Comparison of ENCODE assay signal across 26 cellular contexts in genomic region chr9:35195683-35196082, GRCh38. TPM values are rescaled to one million over a fixed set of nuclear protein-coding genes. Genes with fewer than 3 reads are reported as not detected.
DNase-seq lines count a peak whose midpoint lies in the region; TF ChIP-seq lines count a peak whose summit lies in the region.
"Had no signal": no experiment of that assay in that cellular context is flagged by ENCODE, and none has a peak within 500 bp of the region (broad histone marks: within the 10 kb centered on the region; RNA-seq: fewer than 3 reads in every experiment).

No MANE protein-coding gene starts in this region.

- peak overlapping the region; percentile 45; the same call in 1 of the 2 replicates for H3K27ac ChIP-seq in SJCRH30
- peak overlapping the region; percentile 27 to 39 for H3K27ac ChIP-seq in prostate gland
- no peak overlapping the region for H3K27ac ChIP-seq in mesendoderm (ENCODE audit: low read depth, low read length)
- H3K27ac ChIP-seq: esophagus muscularis mucosa, heart right ventricle, neutrophil, right atrium auricular region, SK-N-MC, thyroid gland had no signal

- H3K4me2 ChIP-seq in mesendoderm (ENCODE audit: low read length) = no peak overlapping the region

- no peaks in the 10 kb centered on the region for H3K36me3 ChIP-seq in SJCRH30
- H3K36me3 ChIP-seq in prostate gland = no peaks in the 10 kb centered on the region
- H3K36me3 ChIP-seq in mesendoderm (ENCODE audit: control insufficient read depth, insufficient read depth, low read length) = no peaks in the 10 kb centered on the region
- H3K36me3 ChIP-seq: esophagus muscularis mucosa, neutrophil, right atrium auricular region, thyroid gland had no signal

- H3K27me3 ChIP-seq in SJCRH30 (no peaks in the 10 kb centered on the region), prostate gland (replicated peaks; ENCODE audit: insufficient read depth) (no peaks in the 10 kb centered on the region), mesendoderm (ENCODE audit: insufficient read depth, low read length, poor library complexity) (no peaks in the 10 kb centered on the region)
- H3K27me3 ChIP-seq: esophagus muscularis mucosa, heart right ventricle, neutrophil, right atrium auricular region, thyroid gland had no signal

- H4K8ac ChIP-seq in mesendoderm (ENCODE audit: low read depth, low read length) = no peak overlapping the region

- H3K56ac ChIP-seq in mesendoderm (ENCODE audit: low read length) = no peak overlapping the region

- no peak overlapping the region for H3K4me3 ChIP-seq in AG10803 (ENCODE audit: low read length)
- H3K4me3 ChIP-seq in SJCRH30 = no peak overlapping the region
- H3K4me3 ChIP-seq in fibroblast of mammary gland (ENCODE audit: control insufficient read depth, low read depth, low read length) = no peak overlapping the region
- H3K4me3 ChIP-seq in prostate gland = no peak overlapping the region
- H3K4me3 ChIP-seq in lower leg skin (ENCODE audit: low read depth, poor library complexity, severe bottlenecking) = no peak overlapping the region
- H3K4me3 ChIP-seq in mesendoderm (ENCODE audit: low read length) = no peak overlapping the region
- H3K4me3 ChIP-seq: esophagus muscularis mucosa, heart right ventricle, right atrium auricular region, SK-N-MC, thyroid gland had no signal

- H3K79me2 ChIP-seq in mesendoderm (ENCODE audit: control insufficient read depth, insufficient read depth, low read length) = peaks cover 2% of the 10 kb centered on the region

- DNase-seq in AG10803 (ENCODE audit: low read depth) (peak; percentile 21), SJCRH30 (peak in 1 of 2 experiments; percentile 8), fibroblast of mammary gland (ENCODE audit: low read depth) (peak; percentile 48), prostate gland (ENCODE audit: low spot score) (no peak), GM13977 (ENCODE audit: low spot score) (no peak), HPDE6-E6E7 (ENCODE audit: extremely low spot score) (no peak), lower leg skin (ENCODE audit: low spot score in 2 of 2) (no peak), mesendoderm (no peak)
- DNase-seq: activated CD4-positive, alpha-beta memory T cell treated with anti-CD3 and anti-CD28 coated beads for 36 hours; activated gamma-delta T cell treated with Interleukin-2 at 50 U/mL for 16 hours; activated T-cell treated with anti-CD3 and anti-CD28 coated beads for 4 hours; CD4-positive, alpha-beta memory T cell; cerebellar nuclear complex; effector memory CD4-positive, alpha-beta T cell; heart right ventricle; immature natural killer cell; Kasumi-1; NCI-H1092 treated with DMSO at 0.1 percent for 48 hours; NCI-H2029 treated with DMSO at 0.1 percent for 48 hours; NK-92 treated with Interleukin-12 subunit alpha and Interleukin-12 subunit beta, amount 100 ng/mL, for 24 hours; stimulated activated naive B cell treated with anti-CD40 and anti-IgM and Interleukin-4, amounts not matched to agents 10 μg/mL and 1 μg/mL and 100 μg/mL, for 72 hours; thyroid gland had no signal

- no peak overlapping the region for H3K23ac ChIP-seq in mesendoderm (ENCODE audit: low read length)

- H2BK5ac ChIP-seq in mesendoderm (ENCODE audit: low read length) = no peak overlapping the region

- no peak overlapping the region for H2BK120ac ChIP-seq in mesendoderm (ENCODE audit: low read depth, low read length)

- H4K5ac ChIP-seq in mesendoderm (ENCODE audit: low read length) = no peak overlapping the region

- TF ChIP-seq POLR2A in prostate gland (IDR thresholded peaks at IDR 0.05) (no peak), lower leg skin (IDR thresholded peaks at IDR 0.05) (no peak)

- no peaks in the 10 kb centered on the region for H3K79me1 ChIP-seq in mesendoderm (ENCODE audit: low read length)

- no peak overlapping the region for H3K4ac ChIP-seq in mesendoderm (ENCODE audit: low read depth, low read length)

- TF ChIP-seq CTCF in AG10803 (conservative IDR thresholded peaks at IDR 0.05; ENCODE audit: low read length) (no peak), fibroblast of mammary gland (conservative IDR thresholded peaks at IDR 0.05; ENCODE audit: control insufficient read depth, insufficient read depth, low read depth, low read length) (no peak), prostate gland (IDR thresholded peaks at IDR 0.05) (no peak), GM13977 (IDR thresholded peaks at IDR 0.05; ENCODE audit: extremely low read depth, insufficient read depth, missing control alignments) (no peak), lower leg skin (IDR thresholded peaks at IDR 0.05) (no peak)

- H2BK15ac ChIP-seq in mesendoderm (replicated peaks; ENCODE audit: low read depth) = no peak overlapping the region

- peaks cover 4% of the 10 kb centered on the region; the same call in 1 of the 2 replicates for H3K4me1 ChIP-seq in SJCRH30
- no peaks in the 10 kb centered on the region for H3K4me1 ChIP-seq in prostate gland (replicated peaks)
- H3K4me1 ChIP-seq in mesendoderm (ENCODE audit: control insufficient read depth, low read depth, low read length) = no peaks in the 10 kb centered on the region
- H3K4me1 ChIP-seq: esophagus muscularis mucosa, thyroid gland had no signal

- intact Hi-C loops in prostate gland (cut with DNase I) (no loop called here), lower leg skin (cut with DNase I; ENCODE audit: low total_unique reads) (no loop called here)

- in situ Hi-C loops in GM13977 (cut with MboI; ENCODE audit: low pct_unique_long_range_greater_than_20kb, low sequenced_read_pairs, unreplicated experiment) = no loop called here

- no peak overlapping the region for H3K18ac ChIP-seq in mesendoderm (ENCODE audit: low read length)

- WGBS in prostate gland = 63% methylated on average over 1 of the region's 1 CpG
- 70 to 74% methylated on average over 1 of the region's 1 CpG for WGBS in lower leg skin, 2 donors
- no CpG with 5 or more reads among the region's 1 CpG for WGBS in mesendoderm (ENCODE audit: extremely low coverage, insufficient coverage, low lambda C conversion rate)

- no peak overlapping the region for H3K9ac ChIP-seq in mesendoderm (ENCODE audit: low read length)

- H3K9me3 ChIP-seq in SJCRH30 (replicated peaks) (no peaks in the 10 kb centered on the region), prostate gland (no peaks in the 10 kb centered on the region)
- H3K9me3 ChIP-seq: thyroid gland had no signal

- H2AK5ac ChIP-seq in mesendoderm (ENCODE audit: low read length) = no peak overlapping the region

RNA-seq across cellular contexts. Expression of gene UNC13B, which starts 33.9 kb away (rescaled TPM):
- total RNA-seq in SJCRH30 (2014; rRNA removed; shearing (Covaris generic)) = 2.0 and 2.3 TPM in 2 replicates
- 100 to 1,000 TPM in 1 of 2 donors, 10 to 100 TPM in 1; 63.8 to 140 TPM for total RNA-seq in prostate gland
- 10 to 100 TPM; 11.9 to 29.0 (median 27.5) TPM for total RNA-seq in lower leg skin
- polyA plus RNA-seq in mesendoderm (2013, experiment 1 of 2) = 30.0 TPM
- polyA plus RNA-seq in mesendoderm (2013, experiment 2 of 2) = 30.1 TPM

Comparison
In these comparisons a context has a peak if more than half of its experiments do, and no peak if none do; other contexts are left out.
1. DNase-seq: peak in AG10803 (single experiment) and fibroblast of mammary gland (single experiment); none in prostate gland (single experiment), GM13977 (single experiment), HPDE6-E6E7 (single experiment), lower leg skin (0 of 2) and mesendoderm (single experiment).